20 cellular contexts compared by ENCODE assay signal in genomic region chr11:68551223-68551622, GRCh38.
DNase-seq lines count a peak whose midpoint lies in the region; ATAC-seq and TF ChIP-seq lines count a peak whose summit lies in the region.
"Had no signal": no experiment of that assay in that cellular context is flagged by ENCODE, and none has a peak within 500 bp of the region (broad histone marks: within the 10 kb centered on the region; RNA-seq: fewer than 3 reads in every experiment).

No MANE protein-coding gene starts in this region.

- H3K27ac Mint-ChIP-seq in activated CD8-positive, alpha-beta T cell treated with anti-CD3 and anti-CD28 coated beads for 36 hours: peak overlapping the region; percentile 98
- no peak overlapping the region for H3K27ac Mint-ChIP-seq in activated CD8-positive, alpha-beta T cell treated with anti-CD3 and anti-CD28 coated beads, Interleukin-2, amount 10 ng/mL, durations not matched to agents 7 days and 5 days
- H3K27ac Mint-ChIP-seq in H9: peak overlapping the region in 2 of 3 experiments; percentile 7 to 33; a peak in 2 of 7 replicates
- peak overlapping the region; percentile 52 to 78 for H3K27ac Mint-ChIP-seq in effector memory CD8-positive, alpha-beta T cell
- H3K27ac Mint-ChIP-seq in progenitor cell of endocrine pancreas: peak overlapping the region; percentile 15

- H2BK5ac ChIP-seq in H9 (ENCODE audit: insufficient read length, low read length): no peak overlapping the region

- H3K79me2 ChIP-seq in H9 (ENCODE audit: insufficient read depth, low read length): peaks cover 2% of the 10 kb centered on the region; the same call in 1 of the 2 replicates

- peaks cover 58% of the 10 kb centered on the region for H3K4me1 Mint-ChIP-seq in activated CD8-positive, alpha-beta T cell treated with anti-CD3 and anti-CD28 coated beads for 36 hours (ENCODE audit: low read depth)
- peaks cover 44% of the 10 kb centered on the region for H3K4me1 Mint-ChIP-seq in activated CD8-positive, alpha-beta T cell treated with anti-CD3 and anti-CD28 coated beads, Interleukin-2, amount 10 ng/mL, durations not matched to agents 7 days and 5 days (ENCODE audit: low read depth)
- H3K4me1 Mint-ChIP-seq in H9: peaks cover 11 to 19% of the 10 kb centered on the region in 2 experiments
- H3K4me1 Mint-ChIP-seq in effector memory CD8-positive, alpha-beta T cell (ENCODE audit: low read depth in 2 of 2): peaks cover 49 to 53% of the 10 kb centered on the region in 2 donors
- H3K4me1 Mint-ChIP-seq in progenitor cell of endocrine pancreas (ENCODE audit: low read depth): peaks cover 17% of the 10 kb centered on the region

- no peak overlapping the region for H3K18ac ChIP-seq in H9 (ENCODE audit: insufficient read length, low read depth, low read length)

- no peak overlapping the region for H4K91ac ChIP-seq in H9 (ENCODE audit: insufficient read length, low read depth, low read length)

- no peak overlapping the region for H3K27ac ChIP-seq in H9 (ENCODE audit: insufficient read length, low read depth, low read length)
- H3K27ac ChIP-seq: thoracic aorta had no signal

- H2AK5ac ChIP-seq in H9 (ENCODE audit: insufficient read length, low read length): no peak overlapping the region

- H3K4me2 ChIP-seq in H9 (ENCODE audit: insufficient read depth, insufficient read length, low read length): no peak overlapping the region

- POLR2A ChIA-PET in activated CD8-positive, alpha-beta T cell treated with anti-CD3 and anti-CD28 coated beads for 36 hours (lab: Charles Lee): no interaction called here
- POLR2A ChIA-PET in activated CD8-positive, alpha-beta T cell treated with anti-CD3 and anti-CD28 coated beads, Interleukin-2, amount 10 ng/mL, durations not matched to agents 7 days and 5 days (lab: Charles Lee): no interaction called here

- no peak overlapping the region for H2BK120ac ChIP-seq in H9 (ENCODE audit: low read depth, low read length, poor library complexity, severe bottlenecking)

- no peak overlapping the region for H3K4ac ChIP-seq in H9 (ENCODE audit: low read depth, low read length)

- no peak overlapping the region for H3K9ac ChIP-seq in H9 (ENCODE audit: extremely low read depth, insufficient read length, low read length)

- DNase-seq in activated CD8-positive, alpha-beta T cell treated with anti-CD3 and anti-CD28 coated beads for 36 hours: no peak
- no peak for DNase-seq in activated CD8-positive, alpha-beta T cell treated with anti-CD3 and anti-CD28 coated beads, Interleukin-2, amount 10 ng/mL, durations not matched to agents 7 days and 5 days
- DNase-seq in H9 (no peak), progenitor cell of endocrine pancreas (ENCODE audit: low spot score, unreplicated experiment) (no peak), HPDE6-E6E7 (ENCODE audit: extremely low spot score) (no peak)
- DNase-seq in effector memory CD8-positive, alpha-beta T cell: no peak
- DNase-seq in effector CD8-positive, alpha-beta T cell (lab: John Stamatoyannopoulos, UW): no peak
- DNase-seq in stimulated activated CD4-positive, alpha-beta T cell treated with anti-CD3 and anti-CD28 coated beads, Interleukin-1b, Interleukin-23, amount 100 ng/mL, for 48 hours: no peak
- DNase-seq: activated CD4-positive, alpha-beta T cell treated with anti-CD3 and anti-CD28 coated beads for 48 hours; activated T-cell treated with anti-CD3 and anti-CD28 coated beads, Interleukin-2, amount 50 U/mL, for 1 hour; amygdala; DMS53; endodermal cell; hypothalamus; kidney; mesendoderm; NCI-H187; stimulated activated CD8-positive, alpha-beta memory T cell treated with anti-CD3 and anti-CD28 coated beads, Interleukin-4, amount 100 ng/mL, for 48 hours had no signal

- no CpG with 5 or more reads among the region's 7 CpGs for WGBS in H9 (ENCODE audit: extremely low coverage, insufficient read length, low lambda C conversion rate)

- H3T11ph ChIP-seq in H9 (ENCODE audit: low read length): no peak overlapping the region

- H3K36me3 Mint-ChIP-seq in activated CD8-positive, alpha-beta T cell treated with anti-CD3 and anti-CD28 coated beads for 36 hours (ENCODE audit: low read depth): peaks cover 63% of the 10 kb centered on the region
- H3K36me3 Mint-ChIP-seq in activated CD8-positive, alpha-beta T cell treated with anti-CD3 and anti-CD28 coated beads, Interleukin-2, amount 10 ng/mL, durations not matched to agents 7 days and 5 days (ENCODE audit: low read depth): peaks cover 72% of the 10 kb centered on the region
- H3K36me3 Mint-ChIP-seq in H9 (ENCODE audit: insufficient read depth in 1 of 3, low read depth in 3 of 3) (peaks cover 15 to 77% (median 72%) of the 10 kb centered on the region in 3 experiments), progenitor cell of endocrine pancreas (ENCODE audit: insufficient read depth) (peaks cover 35% of the 10 kb centered on the region)
- H3K36me3 Mint-ChIP-seq in effector memory CD8-positive, alpha-beta T cell (ENCODE audit: insufficient read depth): peaks cover 75% of the 10 kb centered on the region

- no peak for ATAC-seq in activated CD8-positive, alpha-beta T cell treated with anti-CD3 and anti-CD28 coated beads for 36 hours
- ATAC-seq in activated CD8-positive, alpha-beta T cell treated with anti-CD3 and anti-CD28 coated beads, Interleukin-2, amount 10 ng/mL, durations not matched to agents 7 days and 5 days: no peak
- no peak for ATAC-seq in effector memory CD8-positive, alpha-beta T cell (replicated peaks)

- H3K27me3 Mint-ChIP-seq in activated CD8-positive, alpha-beta T cell treated with anti-CD3 and anti-CD28 coated beads for 36 hours: no peaks in the 10 kb centered on the region
- no peaks in the 10 kb centered on the region for H3K27me3 Mint-ChIP-seq in activated CD8-positive, alpha-beta T cell treated with anti-CD3 and anti-CD28 coated beads, Interleukin-2, amount 10 ng/mL, durations not matched to agents 7 days and 5 days (ENCODE audit: low read depth)
- no peaks in the 10 kb centered on the region for H3K27me3 Mint-ChIP-seq in H9 (ENCODE audit: low read depth)
- no peaks in the 10 kb centered on the region for H3K27me3 Mint-ChIP-seq in effector memory CD8-positive, alpha-beta T cell
- H3K27me3 Mint-ChIP-seq in progenitor cell of endocrine pancreas: no peaks in the 10 kb centered on the region

- no peak overlapping the region for H2BK15ac ChIP-seq in H9 (ENCODE audit: low read depth, low read length)

- H4K8ac ChIP-seq in H9 (replicated peaks; ENCODE audit: insufficient read length, low read depth, low read length): no peak overlapping the region

- no peak overlapping the region for H2BK12ac ChIP-seq in H9 (ENCODE audit: insufficient read length, low read depth, low read length)

- peaks cover 10% of the 10 kb centered on the region for H3K79me1 ChIP-seq in H9 (ENCODE audit: insufficient read depth, low read depth, low read length, poor library complexity, severe bottlenecking)

- H2BK20ac ChIP-seq in H9 (ENCODE audit: low read depth, low read length, poor library complexity, severe bottlenecking): no peak overlapping the region

- H3K4me1 ChIP-seq in H9 (ENCODE audit: insufficient read depth, low read length): no peaks in the 10 kb centered on the region

- intact Hi-C loops in activated CD8-positive, alpha-beta T cell treated with anti-CD3 and anti-CD28 coated beads for 36 hours (cut with micrococcal nuclease): no loop called here

- no peak overlapping the region for H3K4me3 Mint-ChIP-seq in activated CD8-positive, alpha-beta T cell treated with anti-CD3 and anti-CD28 coated beads for 36 hours
- no peak overlapping the region for H3K4me3 Mint-ChIP-seq in activated CD8-positive, alpha-beta T cell treated with anti-CD3 and anti-CD28 coated beads, Interleukin-2, amount 10 ng/mL, durations not matched to agents 7 days and 5 days
- H3K4me3 Mint-ChIP-seq in H9: no peak overlapping the region
- no peak overlapping the region for H3K4me3 Mint-ChIP-seq in effector memory CD8-positive, alpha-beta T cell
- H3K4me3 Mint-ChIP-seq in progenitor cell of endocrine pancreas (ENCODE audit: low read depth): no peak overlapping the region
- H3K4me3 Mint-ChIP-seq: endodermal cell had no signal

- no peak overlapping the region for H4K5ac ChIP-seq in H9 (ENCODE audit: insufficient read length, low read depth, low read length)

- H3K23me2 ChIP-seq in H9 (ENCODE audit: insufficient read length, low read depth, low read length, poor library complexity, severe bottlenecking): no peaks in the 10 kb centered on the region

- no peaks in the 10 kb centered on the region for H3K27me3 ChIP-seq in H9 (ENCODE audit: insufficient read depth, low read length)
- H3K27me3 ChIP-seq: BLaER1 had no signal

- no peak overlapping the region for H3K23ac ChIP-seq in H9 (ENCODE audit: insufficient read length, low read depth, low read length)

- no peaks in the 10 kb centered on the region for H3K9me3 ChIP-seq in H9 (ENCODE audit: control insufficient read depth, low read depth, low read length)
- H3K9me3 ChIP-seq: BLaER1, thoracic aorta had no signal

- no peak for TF ChIP-seq CTCF in activated CD8-positive, alpha-beta T cell treated with anti-CD3 and anti-CD28 coated beads for 36 hours (IDR thresholded peaks at IDR 0.05)
- TF ChIP-seq CTCF in H9 (conservative IDR thresholded peaks at IDR 0.05): no peak
- no peak for TF ChIP-seq CTCF in progenitor cell of endocrine pancreas (IDR thresholded peaks at IDR 0.05; ENCODE audit: unreplicated experiment)

- no peak overlapping the region for H3K14ac ChIP-seq in H9 (ENCODE audit: insufficient read depth, low read length)

- no peak overlapping the region for H3K56ac ChIP-seq in H9 (ENCODE audit: insufficient read length, low read depth, low read length)

- no peak overlapping the region for H2AFZ ChIP-seq in H9 (ENCODE audit: low read length)

- CTCF ChIA-PET in activated CD8-positive, alpha-beta T cell treated with anti-CD3 and anti-CD28 coated beads for 36 hours (lab: Charles Lee): interaction anchor here (1.2 kb wide), 1 partner anchor 23 kb away, joined by 3 read pairs; no protein-coding TSS in a partner anchor
- CTCF ChIA-PET in activated CD8-positive, alpha-beta T cell treated with anti-CD3 and anti-CD28 coated beads, Interleukin-2, amount 10 ng/mL, durations not matched to agents 7 days and 5 days (lab: Charles Lee): interaction anchor here (0.7 kb wide), 1 partner anchor 193 kb away, joined by 3 read pairs; no protein-coding TSS in a partner anchor

- H4K20me1 ChIP-seq in H9 (ENCODE audit: control insufficient read depth, insufficient read depth, insufficient read length): peaks cover 2% of the 10 kb centered on the region

- H3K9me3 Mint-ChIP-seq in activated CD8-positive, alpha-beta T cell treated with anti-CD3 and anti-CD28 coated beads for 36 hours: no peaks in the 10 kb centered on the region
- H3K9me3 Mint-ChIP-seq in activated CD8-positive, alpha-beta T cell treated with anti-CD3 and anti-CD28 coated beads, Interleukin-2, amount 10 ng/mL, durations not matched to agents 7 days and 5 days (ENCODE audit: insufficient read depth): no peaks in the 10 kb centered on the region
- H3K9me3 Mint-ChIP-seq in H9: no peaks in the 10 kb centered on the region; a peak in 1 of 5 replicates
- H3K9me3 Mint-ChIP-seq in effector memory CD8-positive, alpha-beta T cell: no peaks in the 10 kb centered on the region
- no peaks in the 10 kb centered on the region for H3K9me3 Mint-ChIP-seq in progenitor cell of endocrine pancreas (ENCODE audit: low read depth)
- H3K9me3 Mint-ChIP-seq: endodermal cell had no signal
